ENCODE assay signal across 8 cellular contexts in the genomic region with DNA sequence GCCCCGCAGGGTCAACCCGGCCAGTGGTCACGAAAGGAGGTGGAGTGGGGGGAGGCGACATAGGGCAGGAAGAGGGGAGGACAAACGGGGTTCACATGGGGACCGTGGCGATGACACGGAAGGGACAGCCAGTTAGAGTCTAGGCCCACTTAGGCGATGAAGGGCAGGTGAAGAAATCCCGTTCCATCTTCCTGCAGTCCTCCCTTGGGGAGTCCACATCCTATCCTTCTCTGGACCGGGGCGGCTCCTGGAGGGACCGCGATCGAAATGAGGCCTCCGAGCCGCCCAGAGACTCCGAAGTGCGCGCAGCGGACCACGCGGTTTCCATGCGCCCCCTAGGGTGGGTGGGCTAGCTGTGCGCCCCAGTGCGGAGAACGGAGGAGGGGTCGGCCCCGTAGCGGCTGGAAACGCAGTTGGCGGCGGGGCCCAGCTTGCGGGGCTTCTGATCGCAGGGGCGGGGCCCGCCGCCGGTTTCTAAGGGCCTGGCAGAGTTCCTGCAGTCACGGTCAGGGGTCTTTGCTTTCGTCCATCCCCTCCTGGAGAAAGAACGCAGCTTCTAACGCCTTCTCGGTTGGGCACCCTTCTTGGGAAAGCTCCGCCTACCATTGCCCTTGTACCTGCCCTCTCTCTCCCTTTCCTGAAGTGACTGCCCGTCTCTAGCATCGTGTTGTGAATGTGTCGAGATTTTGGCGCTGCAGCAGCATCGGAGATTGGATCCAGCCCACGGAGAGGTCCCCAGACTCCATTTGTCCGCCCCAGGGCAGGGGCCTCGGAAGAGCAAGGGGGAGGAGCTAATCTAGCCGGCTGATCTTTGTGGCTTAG. TPM values are rescaled to one million over a fixed set of nuclear protein-coding genes. Genes with fewer than 3 reads are reported as not detected.
DNase-seq lines count a peak whose midpoint lies in the region; ATAC-seq lines count a peak whose summit lies in the region.

No MANE protein-coding gene starts in this region.

- no peaks in the 10 kb centered on the region for H3K9me3 ChIP-seq in thymus (ENCODE audit: control insufficient read depth)

- no peaks in the 10 kb centered on the region for H3K36me3 ChIP-seq in thymus (ENCODE audit: control insufficient read depth, insufficient read depth)

- peak overlapping the region; percentile 11 for H3K27ac ChIP-seq in thymus (ENCODE audit: low read depth)

- WGBS in thymus, result 3% methylated on average over 54 of the region's 54 CpGs

- no peak for ATAC-seq in GM19467 (IDR thresholded peaks at IDR 0.05; ENCODE audit: unreplicated experiment)

- H3K27me3 ChIP-seq in thymus (ENCODE audit: control insufficient read depth, insufficient read depth), result no peaks in the 10 kb centered on the region

- DNase-seq in EH (ENCODE audit: low read depth) (peak; percentile 44), NCI-H82 (lab: John Stamatoyannopoulos, UW) (peak; percentile 76), foreskin melanocyte (peak; percentile 24), nucleus accumbens (lab: John Stamatoyannopoulos, UW) (peak in 42 of 56 donors; percentile 3 to 72 (median 38)), HuH-7.5 (ENCODE audit: low spot score) (no peak)
- DNase-seq in activated T-helper 9 cell treated with anti-CD3 and anti-CD28 coated beads, Interleukin-2, amount 50 U/mL, for 16 hours (ENCODE audit: low read depth), result peak; percentile 34

- peak overlapping the region; percentile 57 for H3K4me3 ChIP-seq in thymus (ENCODE audit: low read length)

- H3K4me1 ChIP-seq in thymus (ENCODE audit: control insufficient read depth, insufficient read depth, low read length), result peaks cover 8% of the 10 kb centered on the region

RNA-seq across cellular contexts. Expression of gene TMEM225B, which starts 17.9 kb away (rescaled TPM):
- 2.8 TPM for polyA plus RNA-seq in thymus

RNA-seq across cellular contexts. Expression of gene ZNF655, which starts 21.7 kb away (rescaled TPM):
- polyA plus RNA-seq in thymus, result 117 TPM

RNA-seq across cellular contexts. Expression of gene FAM200A, which starts 28.3 kb away (rescaled TPM):
- 11.2 TPM for polyA plus RNA-seq in thymus

RNA-seq across cellular contexts. Expression of gene ZSCAN25, which starts 36.6 kb away (rescaled TPM):
- polyA plus RNA-seq in thymus, result 9.8 TPM
